Comparison of ENCODE assay signal across 13 cellular contexts in genomic region chr2:36404312-36404711, GRCh38. TPM values are rescaled to one million over a fixed set of nuclear protein-coding genes. Genes with fewer than 3 reads are reported as not detected.
DNase-seq lines count a peak whose midpoint lies in the region; ATAC-seq and TF ChIP-seq lines count a peak whose summit lies in the region.
"Had no signal": no experiment of that assay in that cellular context is flagged by ENCODE, and none has a peak within 500 bp of the region (broad histone marks: within the 10 kb centered on the region; RNA-seq: fewer than 3 reads in every experiment).

No MANE protein-coding gene starts in this region.

- H3K79me2 ChIP-seq in smooth muscle cell (ENCODE audit: low read depth), result no peaks in the 10 kb centered on the region

- peaks cover 7% of the 10 kb centered on the region for H4K20me1 ChIP-seq in smooth muscle cell (ENCODE audit: low read depth)

- H2AFZ ChIP-seq in smooth muscle cell (ENCODE audit: low read depth), result no peak overlapping the region

- H3K4me3 Mint-ChIP-seq in activated CD8-positive, alpha-beta memory T cell treated with anti-CD3 and anti-CD28 coated beads, Interleukin-2, amount 10 ng/mL, durations not matched to agents 7 days and 5 days, result no peak overlapping the region
- H3K4me3 Mint-ChIP-seq in osteocyte (ENCODE audit: unreplicated experiment), result no peak overlapping the region
- H3K4me3 Mint-ChIP-seq: stimulated activated naive CD8-positive, alpha-beta T cell treated with anti-CD3 and anti-CD28 coated beads, Interleukin-15, amount 100 ng/mL, for 72 hours had no signal

- H3K4me2 ChIP-seq in smooth muscle cell, result no peak overlapping the region

- peak overlapping the region; percentile 63 for H3K27ac ChIP-seq in smooth muscle cell (ENCODE audit: low read depth)
- H3K27ac ChIP-seq: VCaP had no signal

- no peaks in the 10 kb centered on the region for H3K9me3 Mint-ChIP-seq in activated CD8-positive, alpha-beta memory T cell treated with anti-CD3 and anti-CD28 coated beads, Interleukin-2, amount 10 ng/mL, durations not matched to agents 7 days and 5 days (ENCODE audit: low read depth)
- H3K9me3 Mint-ChIP-seq in osteocyte (ENCODE audit: unreplicated experiment), result no peaks in the 10 kb centered on the region
- H3K9me3 Mint-ChIP-seq: stimulated activated naive CD8-positive, alpha-beta T cell treated with anti-CD3 and anti-CD28 coated beads, Interleukin-15, amount 100 ng/mL, for 72 hours had no signal

- peaks cover 8% of the 10 kb centered on the region for H3K4me1 ChIP-seq in smooth muscle cell (ENCODE audit: low read depth)

- H3K36me3 ChIP-seq in smooth muscle cell (ENCODE audit: low read depth), result no peaks in the 10 kb centered on the region

- 90% methylated on average over 3 of the region's 3 CpGs for WGBS in smooth muscle cell (ENCODE audit: low lambda C conversion rate)

- TF ChIP-seq CTCF in smooth muscle cell (IDR thresholded peaks at IDR 0.05; ENCODE audit: borderline replicate concordance, insufficient read depth, poor library complexity, severe bottlenecking) (no peak), osteocyte (IDR thresholded peaks at IDR 0.05) (no peak)

- no peaks in the 10 kb centered on the region for H3K9me3 ChIP-seq in smooth muscle cell (replicated peaks; ENCODE audit: low read depth)

- H3K27me3 Mint-ChIP-seq in activated CD8-positive, alpha-beta memory T cell treated with anti-CD3 and anti-CD28 coated beads, Interleukin-2, amount 10 ng/mL, durations not matched to agents 7 days and 5 days, result no peaks in the 10 kb centered on the region
- no peaks in the 10 kb centered on the region for H3K27me3 Mint-ChIP-seq in osteocyte (ENCODE audit: unreplicated experiment)

- no peak overlapping the region for H3K9ac ChIP-seq in smooth muscle cell (ENCODE audit: low read depth)

- peak; percentile 26 for ATAC-seq in GM19328 (IDR thresholded peaks at IDR 0.05; ENCODE audit: unreplicated experiment)
- peak; percentile 44 for ATAC-seq in HG03175 (IDR thresholded peaks at IDR 0.05; ENCODE audit: unreplicated experiment)
- no peak for ATAC-seq in HG03439 (IDR thresholded peaks at IDR 0.05; ENCODE audit: unreplicated experiment)
- no peak for ATAC-seq in activated CD8-positive, alpha-beta memory T cell treated with anti-CD3 and anti-CD28 coated beads, Interleukin-2, amount 10 ng/mL, durations not matched to agents 7 days and 5 days

- no peak overlapping the region for H3K4me3 ChIP-seq in smooth muscle cell

- no peak overlapping the region for H3K27ac Mint-ChIP-seq in activated CD8-positive, alpha-beta memory T cell treated with anti-CD3 and anti-CD28 coated beads, Interleukin-2, amount 10 ng/mL, durations not matched to agents 7 days and 5 days
- no peak overlapping the region for H3K27ac Mint-ChIP-seq in osteocyte (ENCODE audit: unreplicated experiment)
- H3K27ac Mint-ChIP-seq: stimulated activated naive CD8-positive, alpha-beta T cell treated with anti-CD3 and anti-CD28 coated beads, Interleukin-15, amount 100 ng/mL, for 72 hours had no signal

- CTCF ChIA-PET in activated CD8-positive, alpha-beta memory T cell treated with anti-CD3 and anti-CD28 coated beads, Interleukin-2, amount 10 ng/mL, durations not matched to agents 7 days and 5 days (lab: Charles Lee), result no interaction called here

- DNase-seq in astrocyte of the hippocampus (ENCODE audit: low read depth, low spot score) (peak; percentile 82), smooth muscle cell (lab: John Stamatoyannopoulos, UW; ENCODE audit: unreplicated experiment) (no peak), SKM-1 (lab: John Stamatoyannopoulos, UW; ENCODE audit: unreplicated experiment) (no peak), osteocyte (ENCODE audit: extremely low spot score, unreplicated experiment) (no peak)
- DNase-seq in activated CD8-positive, alpha-beta memory T cell treated with anti-CD3 and anti-CD28 coated beads, Interleukin-2, amount 10 ng/mL, durations not matched to agents 7 days and 5 days, result no peak
- DNase-seq: activated naive CD4-positive, alpha-beta T cell; DND-41; effector memory CD4-positive, alpha-beta T cell; stimulated activated naive CD8-positive, alpha-beta T cell treated with anti-CD3 and anti-CD28 coated beads, Interleukin-15, amount 100 ng/mL, for 72 hours had no signal

- no peaks in the 10 kb centered on the region for H3F3A ChIP-seq in smooth muscle cell (ENCODE audit: low read depth)

- H3K4me1 Mint-ChIP-seq in activated CD8-positive, alpha-beta memory T cell treated with anti-CD3 and anti-CD28 coated beads, Interleukin-2, amount 10 ng/mL, durations not matched to agents 7 days and 5 days, result no peaks in the 10 kb centered on the region
- peaks cover 34% of the 10 kb centered on the region for H3K4me1 Mint-ChIP-seq in osteocyte (ENCODE audit: unreplicated experiment)
- H3K4me1 Mint-ChIP-seq: stimulated activated naive CD8-positive, alpha-beta T cell treated with anti-CD3 and anti-CD28 coated beads, Interleukin-15, amount 100 ng/mL, for 72 hours had no signal

- no peaks in the 10 kb centered on the region for H3K36me3 Mint-ChIP-seq in activated CD8-positive, alpha-beta memory T cell treated with anti-CD3 and anti-CD28 coated beads, Interleukin-2, amount 10 ng/mL, durations not matched to agents 7 days and 5 days
- peaks cover 2% of the 10 kb centered on the region for H3K36me3 Mint-ChIP-seq in osteocyte (ENCODE audit: unreplicated experiment)

- H3K27me3 ChIP-seq in smooth muscle cell (ENCODE audit: low read depth), result no peaks in the 10 kb centered on the region

RNA-seq across cellular contexts. Expression of gene CRIM1, which starts 48.7 kb away (rescaled TPM):
- total RNA-seq in smooth muscle cell (28.0 and 32.8 TPM in 2 replicates), osteocyte (167 and 194 TPM in 2 replicates)
- 10.1 and 15.7 TPM in 2 replicates for polyA plus RNA-seq in smooth muscle cell
- total RNA-seq in activated CD8-positive, alpha-beta memory T cell treated with anti-CD3 and anti-CD28 coated beads, Interleukin-2, amount 10 ng/mL, durations not matched to agents 7 days and 5 days, result 10 to 100 TPM; 12.6 to 17.6 TPM

Comparison
In these comparisons a context has a peak if more than half of its experiments do, and no peak if none do; other contexts are left out.
1. ATAC-seq: peak in GM19328 (single experiment) and HG03175 (single experiment); none in HG03439 (single experiment) and activated CD8-positive, alpha-beta memory T cell treated with anti-CD3 and anti-CD28 coated beads, Interleukin-2, amount 10 ng/mL, durations not matched to agents 7 days and 5 days (single experiment).